ENCODE assay signal across 26 cellular contexts in the genomic region with DNA sequence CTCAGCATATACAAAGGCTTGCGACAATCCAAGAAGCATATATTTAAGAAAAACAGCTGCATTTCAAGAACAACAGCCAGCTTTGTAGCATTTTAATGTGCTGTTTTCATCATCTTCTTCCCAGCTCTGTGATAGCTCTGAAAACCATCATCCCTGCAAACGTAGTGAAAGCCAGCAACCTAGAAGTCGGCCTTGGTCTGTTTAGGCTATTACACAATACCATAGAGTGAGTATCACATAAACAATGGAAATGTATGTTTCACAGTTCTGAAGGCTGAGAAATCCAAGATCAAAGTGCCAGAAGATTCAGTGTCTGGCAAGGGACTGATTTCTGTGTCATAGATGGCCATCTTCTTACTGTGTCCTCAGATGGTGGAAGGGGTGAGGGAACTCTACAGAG.
"Had no signal": no experiment of that assay in that cellular context is flagged by ENCODE, and none has a peak within 500 bp of the region (broad histone marks: within the 10 kb centered on the region; RNA-seq: fewer than 3 reads in every experiment).

No MANE protein-coding gene starts in this region.

- H3K36me3 Mint-ChIP-seq: activated naive CD4-positive, alpha-beta T cell treated with anti-CD3 and anti-CD28 coated beads, Interleukin-2, amount 10 ng/mL, durations not matched to agents 7 days and 5 days; activated naive CD8-positive, alpha-beta T cell treated with anti-CD3 and anti-CD28 coated beads for 36 hours had no signal

- H3K27ac Mint-ChIP-seq: activated CD4-positive, alpha-beta memory T cell treated with anti-CD3 and anti-CD28 coated beads, Interleukin-2, amount 10 ng/mL, durations not matched to agents 7 days and 5 days; activated CD4-positive, alpha-beta T cell treated with anti-CD3 and anti-CD28 coated beads for 36 hours; activated naive CD4-positive, alpha-beta T cell treated with anti-CD3 and anti-CD28 coated beads, Interleukin-2, amount 10 ng/mL, durations not matched to agents 7 days and 5 days; activated naive CD8-positive, alpha-beta T cell treated with anti-CD3 and anti-CD28 coated beads for 36 hours; activated T-helper 2 cell treated with anti-CD3 and anti-CD28 coated beads, Interferon-gamma antibody, Interleukin-2, Interleukin-4, amounts not matched to agents 10 μg/mL and 5 μg/mL and 100 μg/mL, durations not matched to agents 14 hours and 24 hours and 36 hours had no signal

- ATAC-seq: activated CD4-positive, alpha-beta T cell treated with anti-CD3 and anti-CD28 coated beads for 36 hours had no signal

- H3K4me1 Mint-ChIP-seq: activated CD4-positive, alpha-beta memory T cell treated with anti-CD3 and anti-CD28 coated beads, Interleukin-2, amount 10 ng/mL, durations not matched to agents 7 days and 5 days; activated CD4-positive, alpha-beta T cell treated with anti-CD3 and anti-CD28 coated beads for 36 hours; activated naive CD4-positive, alpha-beta T cell treated with anti-CD3 and anti-CD28 coated beads, Interleukin-2, amount 10 ng/mL, durations not matched to agents 7 days and 5 days; activated naive CD8-positive, alpha-beta T cell treated with anti-CD3 and anti-CD28 coated beads for 36 hours had no signal

- DNase-seq: activated CD4-positive, alpha-beta memory T cell treated with anti-CD3 and anti-CD28 coated beads, Interleukin-2, amount 10 ng/mL, durations not matched to agents 7 days and 5 days; activated CD4-positive, alpha-beta T cell treated with anti-CD3 and anti-CD28 coated beads for 36 hours; activated CD4-positive, alpha-beta T cell treated with anti-CD3 and anti-CD28 coated beads, Interleukin-2, amount 50 U/mL, for 1 hour; activated gamma-delta T cell treated with Interleukin-2 at 50 U/mL for 16 hours; activated naive CD4-positive, alpha-beta T cell treated with anti-CD3 and anti-CD28 coated beads, Interleukin-2, amount 10 ng/mL, durations not matched to agents 7 days and 5 days; activated naive CD8-positive, alpha-beta T cell treated with anti-CD3 and anti-CD28 coated beads for 36 hours; activated T-cell treated with anti-CD3 and anti-CD28 coated beads for 4 hours; activated T-cell treated with anti-CD3 and anti-CD28 coated beads, Interleukin-2, amount 50 U/mL, for 48 hours; aorta; Kasumi-1; KBM-7; NCI-H1105 treated with DMSO at 0.1 percent for 48 hours; NCI-H1930; NCI-H2171; NCI-H226; NCI-H510A; NCI-H526 treated with DMSO at 0.1 percent for 48 hours; NCI-H82; Peyer's patch; Right ventricle myocardium superior; SJCRH30; SK-N-SH; T-helper 1 cell; WERI-Rb-1 had no signal

- H3K4me3 Mint-ChIP-seq: activated CD4-positive, alpha-beta memory T cell treated with anti-CD3 and anti-CD28 coated beads, Interleukin-2, amount 10 ng/mL, durations not matched to agents 7 days and 5 days; activated CD4-positive, alpha-beta T cell treated with anti-CD3 and anti-CD28 coated beads for 36 hours; activated naive CD4-positive, alpha-beta T cell treated with anti-CD3 and anti-CD28 coated beads, Interleukin-2, amount 10 ng/mL, durations not matched to agents 7 days and 5 days; activated naive CD8-positive, alpha-beta T cell treated with anti-CD3 and anti-CD28 coated beads for 36 hours had no signal

- H3K4me3 ChIP-seq: breast epithelium, Peyer's patch, SJCRH30 had no signal
